Comparison of ENCODE assay signal across 8 cellular contexts in the genomic region with DNA sequence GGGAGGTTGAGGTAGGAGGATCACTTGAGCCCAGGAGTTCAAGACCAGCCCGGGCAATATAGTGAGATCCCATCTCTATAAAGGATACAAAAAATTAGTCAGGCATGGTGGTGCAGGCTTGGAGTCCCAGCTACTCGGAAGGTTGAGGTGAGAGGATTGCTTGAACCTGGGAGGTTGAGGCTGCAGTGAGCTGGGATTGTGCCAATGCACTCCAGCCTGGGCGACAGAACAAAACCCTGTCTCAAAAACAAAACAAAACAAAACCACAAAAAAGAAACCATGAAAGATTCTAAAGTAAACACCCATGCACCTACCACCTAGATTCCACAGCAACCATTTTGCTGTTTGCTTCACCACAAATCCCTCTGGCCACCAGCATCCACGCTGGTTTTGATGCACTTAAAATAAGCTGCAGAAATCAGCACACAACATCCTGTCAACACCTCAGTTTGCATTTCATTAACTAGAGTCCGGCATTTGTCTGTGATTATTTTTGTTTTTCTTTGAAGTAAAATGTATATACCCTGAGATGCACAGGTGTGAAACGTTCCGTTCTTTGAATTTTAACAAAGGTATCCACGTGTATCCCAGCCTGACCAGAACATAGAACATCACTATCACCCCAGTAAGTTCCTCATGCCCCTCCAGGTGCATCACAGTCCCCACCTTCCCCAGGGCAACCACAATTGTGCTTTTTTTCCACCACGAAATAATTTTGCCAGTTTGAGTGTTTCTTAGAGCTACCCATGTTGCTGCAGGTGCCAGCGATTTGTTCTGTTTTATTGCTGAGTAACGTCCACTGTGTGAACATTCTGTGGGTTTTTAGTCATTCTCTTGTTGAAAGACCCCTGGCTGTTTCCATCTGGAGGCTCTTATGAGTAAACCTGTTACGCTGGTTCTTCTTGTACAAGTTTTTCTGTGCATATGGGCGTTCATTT.
DNase-seq lines count a peak whose midpoint lies in the region; FAIRE-seq and TF ChIP-seq lines count a peak whose summit lies in the region.

No MANE protein-coding gene starts in this region.

- no peak for FAIRE-seq in kidney (lab: Jason Lieb, UNC)

- H3K4me3 ChIP-seq in right atrium auricular region = no peak overlapping the region
- no peak overlapping the region for H3K4me3 ChIP-seq in kidney (ENCODE audit: low read length in 2 of 2)

- no peaks in the 10 kb centered on the region for H3K27me3 ChIP-seq in right atrium auricular region

- peaks cover 0 to 7% of the 10 kb centered on the region in 2 donors for H3K9me3 ChIP-seq in right atrium auricular region
- peaks cover 0 to 7% of the 10 kb centered on the region in 2 donors for H3K9me3 ChIP-seq in kidney (ENCODE audit: control insufficient read depth in 1 of 2, low read length in 2 of 2)

- H3K4me1 ChIP-seq in right atrium auricular region (peaks cover 0 to 13% of the 10 kb centered on the region in 2 donors), kidney (ENCODE audit: control insufficient read depth in 1 of 2, insufficient read depth in 1 of 2, low read depth in 1 of 2, low read length in 2 of 2) (peaks cover 0 to 4% of the 10 kb centered on the region in 2 donors)

- H3K36me3 ChIP-seq in right atrium auricular region (no peaks in the 10 kb centered on the region), kidney (ENCODE audit: control insufficient read depth in 1 of 2, insufficient read depth in 2 of 2, low read length in 2 of 2) (no peaks in the 10 kb centered on the region)

- peak overlapping the region in 1 of 2 donors; percentile 21 for H3K27ac ChIP-seq in right atrium auricular region
- H3K27ac ChIP-seq in kidney (ENCODE audit: low read depth in 2 of 2, low read length in 2 of 2) = no peak overlapping the region

- DNase-seq in right atrium auricular region (ENCODE audit: low spot score) = peak; percentile 57
- no peak for DNase-seq in cardiac septum (ENCODE audit: low spot score)
- peak; percentile 17 for DNase-seq in activated CD8-positive, alpha-beta memory T cell treated with anti-CD3 and anti-CD28 coated beads, Interleukin-2, amount 50 U/mL, for 4 hours
- peak; percentile 59 for DNase-seq in kidney
- DNase-seq in ureter (ENCODE audit: low spot score) = peak; percentile 40
- DNase-seq in HCEC 1CT = no peak
- DNase-seq in DMS114 treated with DMSO at 0.1 percent for 48 hours (lab: John Stamatoyannopoulos, UW; ENCODE audit: unreplicated experiment) = no peak
- no peak for DNase-seq in foreskin melanocyte

- intact Hi-C loops in cardiac septum (cut with DNase I) (loop anchor here (5.0 kb wide), 2 partner anchors 40 to 70 kb away; no protein-coding TSS in a partner anchor), kidney (cut with DNase I) (loop anchor here (5.0 to 10.0 kb wide), 2 partner anchors 102 to 160 kb away; no protein-coding TSS in a partner anchor)

- H3K9ac ChIP-seq in kidney (ENCODE audit: low read length in 2 of 2) = no peak overlapping the region

- TF ChIP-seq CTCF in right atrium auricular region (IDR thresholded peaks at IDR 0.05) = no peak
- TF ChIP-seq CTCF in kidney (IDR thresholded peaks at IDR 0.05; ENCODE audit: borderline replicate concordance, extremely low read depth, insufficient read depth) = no peak

Comparison
In these comparisons a context has a peak if more than half of its experiments do, and no peak if none do; other contexts are left out.
1. DNase-seq: peak in right atrium auricular region (single experiment), activated CD8-positive, alpha-beta memory T cell treated with anti-CD3 and anti-CD28 coated beads, Interleukin-2, amount 50 U/mL, for 4 hours (single experiment), kidney (single experiment) and ureter (single experiment); none in cardiac septum (single experiment), HCEC 1CT (single experiment), DMS114 treated with DMSO at 0.1 percent for 48 hours (single experiment) and foreskin melanocyte (single experiment).